8 cellular contexts compared by ENCODE assay signal in the genomic region with DNA sequence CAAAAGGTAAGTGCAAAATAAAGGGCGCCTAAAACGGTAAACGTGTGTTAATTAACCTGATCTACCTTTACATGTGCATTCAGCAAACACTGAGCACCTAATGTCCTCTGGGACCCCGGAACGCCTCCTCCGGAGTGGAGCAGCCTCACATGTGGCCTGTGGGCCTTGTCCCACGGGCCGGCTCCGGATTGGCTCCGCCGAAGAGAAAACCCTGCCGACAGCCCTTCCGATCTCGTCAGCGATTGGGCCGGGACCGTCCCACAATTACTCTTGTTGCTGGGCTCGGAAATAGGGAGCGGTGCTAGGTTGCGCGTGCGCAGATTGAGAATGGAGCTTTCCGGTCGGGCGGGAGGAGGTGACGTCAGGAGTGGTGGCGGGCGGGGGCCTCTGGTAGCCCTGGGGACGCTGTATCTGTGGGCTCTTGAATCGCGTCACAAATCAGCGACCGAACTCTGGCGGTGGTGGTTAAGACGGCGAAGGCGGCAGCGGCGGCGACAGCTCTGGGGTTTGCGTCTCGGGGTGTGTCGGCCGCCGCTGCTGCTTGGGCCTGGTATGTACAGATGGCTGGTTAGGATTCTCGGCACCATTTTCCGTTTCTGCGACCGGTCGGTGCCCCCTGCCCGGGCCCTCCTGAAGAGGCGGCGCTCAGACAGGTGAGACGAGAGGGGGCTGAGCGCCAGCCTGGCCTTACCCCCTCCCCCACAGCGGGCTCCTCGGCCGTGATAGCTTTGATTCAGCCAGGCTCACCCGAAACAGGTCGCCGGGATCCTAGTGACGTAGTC. TPM values are rescaled to one million over a fixed set of nuclear protein-coding genes. Genes with fewer than 3 reads are reported as not detected.
DNase-seq lines count a peak whose midpoint lies in the region; ATAC-seq and TF ChIP-seq lines count a peak whose summit lies in the region.

Gene SENP2, plus strand, starts transcription at position 434 of the 782 bp plus-strand sequence. Its CDS starts 119 bp downstream, at position 553.

- peak within 1 kb of the TSS; percentile 89 for H3K9ac ChIP-seq in SU-DHL-6 (ENCODE audit: low read length)

- H3K4me2 ChIP-seq in SU-DHL-6 (ENCODE audit: low read depth, low read length, poor library complexity, severe bottlenecking) (peak within 1 kb of the TSS; percentile 93), osteoblast (ENCODE audit: insufficient read depth, low read length) (peak within 1 kb of the TSS; percentile 96)

- ATAC-seq in HG02678 (IDR thresholded peaks at IDR 0.05; ENCODE audit: unreplicated experiment) (peak; percentile 98), thoracic aorta (ENCODE audit: insufficient number of reproducible peaks, low FRiP score, low read depth) (peak; percentile 99)
- ATAC-seq in activated naive CD8-positive, alpha-beta T cell treated with anti-CD3 and anti-CD28 coated beads, Interleukin-2, amount 10 ng/mL, durations not matched to agents 7 days and 5 days (ENCODE audit: low read depth), result peak; percentile 97

- H3K27me3 ChIP-seq in SU-DHL-6 (ENCODE audit: low read length), result no peaks in the 10 kb centered on the region
- H3K27me3 ChIP-seq in osteoblast (ENCODE audit: insufficient read depth, low read length), result no peaks in the 10 kb centered on the region
- H3K27me3 ChIP-seq in thoracic aorta (replicated peaks; ENCODE audit: insufficient read depth), result no peaks in the 10 kb centered on the region

- DNase-seq in NCI-H128 (lab: John Stamatoyannopoulos, UW; ENCODE audit: unreplicated experiment) (peak; percentile 99), glutamatergic neuron (peak; percentile 99), osteoblast (ENCODE audit: insufficient read length, low spot score, missing footprints) (peak; percentile 96), thoracic aorta (ENCODE audit: low spot score) (peak; percentile 98)
- DNase-seq in activated naive CD8-positive, alpha-beta T cell treated with anti-CD3 and anti-CD28 coated beads, Interleukin-2, amount 10 ng/mL, durations not matched to agents 7 days and 5 days, result peak; percentile 98

- H3K4me3 ChIP-seq in SU-DHL-6 (ENCODE audit: insufficient read depth, low read length, poor library complexity, severe bottlenecking), result peak within 1 kb of the TSS; percentile 88
- peak within 1 kb of the TSS; percentile 98 for H3K4me3 ChIP-seq in osteoblast (ENCODE audit: insufficient read depth, low read length)
- peak within 1 kb of the TSS; percentile 85 for H3K4me3 ChIP-seq in thoracic aorta

- H3K4me3 Mint-ChIP-seq in activated naive CD8-positive, alpha-beta T cell treated with anti-CD3 and anti-CD28 coated beads, Interleukin-2, amount 10 ng/mL, durations not matched to agents 7 days and 5 days, result peak within 1 kb of the TSS; percentile 85
- H3K4me3 Mint-ChIP-seq in glutamatergic neuron (ENCODE audit: unreplicated experiment), result peak within 1 kb of the TSS; percentile 91

- peak within 1 kb of the TSS; percentile 91 for H3K27ac Mint-ChIP-seq in activated naive CD8-positive, alpha-beta T cell treated with anti-CD3 and anti-CD28 coated beads, Interleukin-2, amount 10 ng/mL, durations not matched to agents 7 days and 5 days
- peak within 1 kb of the TSS; percentile 95 for H3K27ac Mint-ChIP-seq in glutamatergic neuron (ENCODE audit: unreplicated experiment)

- no peak for TF ChIP-seq CTCF in SU-DHL-6 (IDR thresholded peaks at IDR 0.05; ENCODE audit: insufficient read depth, low read length, poor library complexity, severe bottlenecking)
- no peak for TF ChIP-seq CTCF in glutamatergic neuron (IDR thresholded peaks at IDR 0.05; ENCODE audit: partially characterized antibody, unreplicated experiment)
- no peak for TF ChIP-seq CTCF in osteoblast (IDR thresholded peaks at IDR 0.05; ENCODE audit: extremely low read depth, low read depth, low read length)
- TF ChIP-seq CTCF in thoracic aorta (IDR thresholded peaks at IDR 0.05), result no peak

- POLR2A ChIA-PET in activated naive CD8-positive, alpha-beta T cell treated with anti-CD3 and anti-CD28 coated beads, Interleukin-2, amount 10 ng/mL, durations not matched to agents 7 days and 5 days (lab: Charles Lee), result interaction anchor here (1.0 to 2.1 kb wide), 10 partner anchors 10 to 357 kb away, joined by 3 to 13 read pairs (median 4); partner anchors contain the start of genes TMEM41A and TRA2B

- H3K36me3 Mint-ChIP-seq in activated naive CD8-positive, alpha-beta T cell treated with anti-CD3 and anti-CD28 coated beads, Interleukin-2, amount 10 ng/mL, durations not matched to agents 7 days and 5 days, result peaks cover 5% of the 10 kb centered on the region
- no peaks in the 10 kb centered on the region for H3K36me3 Mint-ChIP-seq in glutamatergic neuron (ENCODE audit: unreplicated experiment)

- no peaks in the 10 kb centered on the region for H3K36me3 ChIP-seq in SU-DHL-6 (ENCODE audit: low read length)
- H3K36me3 ChIP-seq in osteoblast (ENCODE audit: insufficient read depth, low read length), result no peaks in the 10 kb centered on the region
- H3K36me3 ChIP-seq in thoracic aorta, result no peaks in the 10 kb centered on the region

- H3K79me2 ChIP-seq in SU-DHL-6 (ENCODE audit: insufficient read depth, low read length) (peaks cover 30% of the 10 kb centered on the region), osteoblast (ENCODE audit: insufficient read depth, low read length) (peaks cover 34% of the 10 kb centered on the region)

- H3K4me1 ChIP-seq in osteoblast (ENCODE audit: insufficient read depth, low read length) (peaks cover 14% of the 10 kb centered on the region), thoracic aorta (ENCODE audit: control insufficient read depth in 1 of 2, low read depth in 2 of 2) (peaks cover 16 to 37% of the 10 kb centered on the region in 2 donors)

- H4K20me1 ChIP-seq in SU-DHL-6 (ENCODE audit: low read depth, low read length), result no peaks in the 10 kb centered on the region
- H4K20me1 ChIP-seq in osteoblast (ENCODE audit: insufficient read depth, low read length), result no peaks in the 10 kb centered on the region

- H3K27ac ChIP-seq in SU-DHL-6 (ENCODE audit: low read depth, low read length), result 0 out of 2 replicates have a peak within 1 kb of the TSS, but pooled peaks have one; percentile 22
- peak within 1 kb of the TSS; percentile 97 for H3K27ac ChIP-seq in osteoblast (ENCODE audit: low read depth, low read length)
- peak within 1 kb of the TSS; percentile 83 to 92 for H3K27ac ChIP-seq in thoracic aorta

- H3K9me3 ChIP-seq in SU-DHL-6 (ENCODE audit: insufficient read depth, low read length), result no peaks in the 10 kb centered on the region
- no peaks in the 10 kb centered on the region for H3K9me3 ChIP-seq in osteoblast (ENCODE audit: low read depth, low read length)
- H3K9me3 ChIP-seq in thoracic aorta, result no peaks in the 10 kb centered on the region

- no peaks in the 10 kb centered on the region for H3K27me3 Mint-ChIP-seq in activated naive CD8-positive, alpha-beta T cell treated with anti-CD3 and anti-CD28 coated beads, Interleukin-2, amount 10 ng/mL, durations not matched to agents 7 days and 5 days
- H3K27me3 Mint-ChIP-seq in glutamatergic neuron (ENCODE audit: unreplicated experiment), result peaks cover 7% of the 10 kb centered on the region

- TF ChIP-seq POLR2A in GM10847 (IDR thresholded peaks at IDR 0.05; ENCODE audit: extremely low read depth, insufficient read length), result peak; percentile 58

- H3F3A ChIP-seq in SU-DHL-6 (ENCODE audit: insufficient read depth), result 0 out of 2 replicates have a peak, but pooled peaks cover 2% of the 10 kb centered on the region

- no peaks in the 10 kb centered on the region for H3K9me3 Mint-ChIP-seq in activated naive CD8-positive, alpha-beta T cell treated with anti-CD3 and anti-CD28 coated beads, Interleukin-2, amount 10 ng/mL, durations not matched to agents 7 days and 5 days
- peaks cover 12% of the 10 kb centered on the region for H3K9me3 Mint-ChIP-seq in glutamatergic neuron (ENCODE audit: unreplicated experiment)

- H3K9me2 ChIP-seq in SU-DHL-6 (replicated peaks; ENCODE audit: insufficient read depth, low read length), result no peaks in the 10 kb centered on the region

- H2AFZ ChIP-seq in SU-DHL-6 (ENCODE audit: low read depth, low read length, severe bottlenecking) (peak within 1 kb of the TSS; percentile 97), osteoblast (ENCODE audit: low read length) (peak within 1 kb of the TSS; percentile 94)

- H3K4me1 Mint-ChIP-seq in activated naive CD8-positive, alpha-beta T cell treated with anti-CD3 and anti-CD28 coated beads, Interleukin-2, amount 10 ng/mL, durations not matched to agents 7 days and 5 days, result peaks cover 24% of the 10 kb centered on the region
- peaks cover 13% of the 10 kb centered on the region for H3K4me1 Mint-ChIP-seq in glutamatergic neuron (ENCODE audit: low read depth, unreplicated experiment)

RNA-seq across cellular contexts. Expression of gene SENP2, which starts in this region (rescaled TPM):
- 10 to 100 TPM; 31.4 to 32.4 TPM for total RNA-seq in activated naive CD8-positive, alpha-beta T cell treated with anti-CD3 and anti-CD28 coated beads, Interleukin-2, amount 10 ng/mL, durations not matched to agents 7 days and 5 days
- 54.6 TPM for total RNA-seq in glutamatergic neuron (ENCODE audit: unreplicated experiment)
- total RNA-seq in osteoblast, result 24.6 and 27.7 TPM in 2 replicates
- 10 to 100 TPM; 23.2 to 49.0 TPM for total RNA-seq in thoracic aorta

Comparison
In these comparisons a context has a peak if more than half of its experiments do, and no peak if none do; other contexts are left out.
1. Peak in every context shown above with its lines: DNase-seq, ATAC-seq, H3K4me3 ChIP-seq and H3K27ac ChIP-seq.
2. H3K27ac ChIP-seq: peak in every context shown above with its lines; median percentile 97 in osteoblast; 88 in thoracic aorta; 22 in SU-DHL-6.